Comparison of ENCODE assay signal across 9 cellular contexts in genomic region chr11:113876074-113876797, GRCh38. TPM values are rescaled to one million over a fixed set of nuclear protein-coding genes. Genes with fewer than 3 reads are reported as not detected.
DNase-seq lines count a peak whose midpoint lies in the region; ATAC-seq and TF ChIP-seq lines count a peak whose summit lies in the region.
"Had no signal": no experiment of that assay in that cellular context is flagged by ENCODE, and none has a peak within 500 bp of the region (broad histone marks: within the 10 kb centered on the region; RNA-seq: fewer than 3 reads in every experiment).

No MANE protein-coding gene starts in this region.

- H3K4me3 ChIP-seq in CD4-positive, alpha-beta memory T cell (ENCODE audit: low read length in 2 of 2): peak overlapping the region; percentile 42 to 71
- H3K4me3 ChIP-seq in MG63 (peak overlapping the region; percentile 69), ectodermal cell (ENCODE audit: insufficient read depth, low read depth, low read length) (peak overlapping the region; percentile 47), neural progenitor cell (peak overlapping the region; percentile 59)

- peaks cover 24% of the 10 kb centered on the region for H3K79me2 ChIP-seq in neural progenitor cell (ENCODE audit: low read depth)

- no peak overlapping the region for H3K9ac ChIP-seq in neural progenitor cell

- WGBS in ectodermal cell, 2 experiments: 88 to 89% methylated on average over 24 of the region's 24 CpGs

- POLR2A ChIA-PET in CD4-positive, alpha-beta memory T cell (lab: Charles Lee; ENCODE audit: partially characterized antibody): no interaction called here

- H3K36me3 ChIP-seq in CD4-positive, alpha-beta memory T cell (ENCODE audit: insufficient read depth, low read length): no peaks in the 10 kb centered on the region
- H3K36me3 ChIP-seq in MG63 (no peaks in the 10 kb centered on the region), ectodermal cell (ENCODE audit: control insufficient read depth, insufficient read depth, low read length) (no peaks in the 10 kb centered on the region), neural progenitor cell (no peaks in the 10 kb centered on the region)

- no peak for TF ChIP-seq CTCF in neural progenitor cell (IDR thresholded peaks at IDR 0.05)

- peak overlapping the region; percentile 93 for H3K4me2 ChIP-seq in neural progenitor cell

- in situ Hi-C loops in G401 (cut with HindIII; ENCODE audit: low sequenced_read_pairs): no loop called here

- peaks cover 0 to 3% (median 0%) of the 10 kb centered on the region in 8 donors for H3K9me3 Mint-ChIP-seq in CD4-positive, alpha-beta memory T cell
- peaks cover 11% of the 10 kb centered on the region for H3K9me3 Mint-ChIP-seq in neural progenitor cell

- no peaks in the 10 kb centered on the region for H3K27me3 Mint-ChIP-seq in CD4-positive, alpha-beta memory T cell
- H3K27me3 Mint-ChIP-seq in neural progenitor cell (ENCODE audit: insufficient read depth, low read depth): peaks cover 4% of the 10 kb centered on the region

- peaks cover 8% of the 10 kb centered on the region for H4K20me1 ChIP-seq in neural progenitor cell (ENCODE audit: low read depth)

- peak overlapping the region; percentile 98 to 100 (median 99) for H3K4me3 Mint-ChIP-seq in CD4-positive, alpha-beta memory T cell
- peak overlapping the region; percentile 98 for H3K4me3 Mint-ChIP-seq in neural progenitor cell

- peaks cover 0 to 7% of the 10 kb centered on the region in 2 donors for H3K36me3 Mint-ChIP-seq in CD4-positive, alpha-beta memory T cell
- peaks cover 8% of the 10 kb centered on the region for H3K36me3 Mint-ChIP-seq in neural progenitor cell

- no peaks in the 10 kb centered on the region for H3K9me3 ChIP-seq in CD4-positive, alpha-beta memory T cell (ENCODE audit: control insufficient read depth in 1 of 2, low read length in 2 of 2)
- H3K9me3 ChIP-seq in MG63 (no peaks in the 10 kb centered on the region), ectodermal cell (ENCODE audit: control insufficient read depth, low read length) (no peaks in the 10 kb centered on the region), neural progenitor cell (ENCODE audit: low read depth) (no peaks in the 10 kb centered on the region)

- H3K27ac ChIP-seq in CD4-positive, alpha-beta memory T cell (ENCODE audit: low read depth, low read length): peak overlapping the region; percentile 68
- H3K27ac ChIP-seq in ectodermal cell (ENCODE audit: insufficient read depth, low read depth, low read length, poor library complexity, severe bottlenecking) (peak overlapping the region; percentile 67), neural progenitor cell (peak overlapping the region; percentile 64)

- peaks cover 23 to 51% (median 37%) of the 10 kb centered on the region in 4 donors for H3K4me1 Mint-ChIP-seq in CD4-positive, alpha-beta memory T cell
- peaks cover 45% of the 10 kb centered on the region for H3K4me1 Mint-ChIP-seq in neural progenitor cell

- H3K27me3 ChIP-seq in CD4-positive, alpha-beta memory T cell (ENCODE audit: insufficient read depth, low read length): no peaks in the 10 kb centered on the region
- H3K27me3 ChIP-seq in MG63: no peaks in the 10 kb centered on the region
- H3K27me3 ChIP-seq in ectodermal cell (ENCODE audit: control insufficient read depth, insufficient read depth, low read length, poor library complexity, severe bottlenecking): peaks cover 14% of the 10 kb centered on the region
- peaks cover 24% of the 10 kb centered on the region for H3K27me3 ChIP-seq in neural progenitor cell

- no peak for DNase-seq in CD4-positive, alpha-beta memory T cell
- DNase-seq in MG63 (no peak), neural progenitor cell (ENCODE audit: low spot score) (no peak), G401 (ENCODE audit: low spot score) (no peak)

- peaks cover 24% of the 10 kb centered on the region for H3K4me1 ChIP-seq in CD4-positive, alpha-beta memory T cell (ENCODE audit: insufficient read depth, low read length)
- H3K4me1 ChIP-seq in ectodermal cell (ENCODE audit: control insufficient read depth, insufficient read depth, low read length): peaks cover 4% of the 10 kb centered on the region
- peaks cover 40% of the 10 kb centered on the region for H3K4me1 ChIP-seq in neural progenitor cell

- intact Hi-C loops in CD4-positive, alpha-beta memory T cell (cut with micrococcal nuclease): loop anchor here (5.0 kb wide), 3 partner anchors 104 to 564 kb away; partner anchors contain the start of genes REXO2, TTC12 and ZW10

- no peak for ATAC-seq in GM21825 (IDR thresholded peaks at IDR 0.05; ENCODE audit: unreplicated experiment)
- no peak for ATAC-seq in GM19351 (IDR thresholded peaks at IDR 0.05; ENCODE audit: unreplicated experiment)
- ATAC-seq in HG03469 (IDR thresholded peaks at IDR 0.05; ENCODE audit: unreplicated experiment): no peak

- CTCF ChIA-PET in CD4-positive, alpha-beta memory T cell (lab: Charles Lee; ENCODE audit: partially characterized antibody): no interaction called here

- H3F3A ChIP-seq in neural progenitor cell (ENCODE audit: low read depth): peaks cover 25% of the 10 kb centered on the region

- H2AFZ ChIP-seq in neural progenitor cell (replicated peaks): peak overlapping the region; percentile 97

- H3K27ac Mint-ChIP-seq in CD4-positive, alpha-beta memory T cell: peak overlapping the region; percentile 91 to 99 (median 98)
- H3K27ac Mint-ChIP-seq in neural progenitor cell: peak overlapping the region; percentile 100

RNA-seq across cellular contexts. Expression of gene USP28, which starts 0.9 kb away (rescaled TPM):
- 10 to 100 TPM; 17.2 to 17.3 TPM for total RNA-seq in CD4-positive, alpha-beta memory T cell
- polyA plus RNA-seq in CD4-positive, alpha-beta memory T cell: 10 to 100 TPM; 19.3 to 22.4 TPM
- 25.8 and 37.0 TPM in 2 replicates for total RNA-seq in MG63 (2014; rRNA removed; shearing (Covaris generic); ENCODE audit: low replicate concordance)
- polyA plus RNA-seq in ectodermal cell (2013, experiment 1 of 4): 24.3 TPM
- 22.0 TPM for polyA plus RNA-seq in ectodermal cell (2013, experiment 2 of 4)
- 15.3 TPM for polyA plus RNA-seq in ectodermal cell (2013, experiment 3 of 4)
- polyA plus RNA-seq in ectodermal cell (2013, experiment 4 of 4): 20.3 TPM
- total RNA-seq in neural progenitor cell (ENCODE audit: low replicate concordance): 14.2 and 15.1 TPM in 2 replicates
- total RNA-seq in G401 (2014; rRNA removed; shearing (Covaris generic)): 37.8 and 40.4 TPM in 2 replicates

RNA-seq across cellular contexts. Expression of gene HTR3B, which starts 28.4 kb away (rescaled TPM):
- not detected for total RNA-seq in CD4-positive, alpha-beta memory T cell
- not detected for polyA plus RNA-seq in CD4-positive, alpha-beta memory T cell
- total RNA-seq in MG63 (2014; rRNA removed; shearing (Covaris generic); ENCODE audit: low replicate concordance): not detected in 2 replicates
- polyA plus RNA-seq in ectodermal cell (2013, experiment 1 of 4): not detected
- not detected for polyA plus RNA-seq in ectodermal cell (2013, experiment 2 of 4)
- not detected for polyA plus RNA-seq in ectodermal cell (2013, experiment 3 of 4)
- not detected for polyA plus RNA-seq in ectodermal cell (2013, experiment 4 of 4)
- total RNA-seq in neural progenitor cell (ENCODE audit: low replicate concordance): not detected in 2 replicates
- total RNA-seq in G401 (2014; rRNA removed; shearing (Covaris generic)): not detected in 2 replicates
- total RNA-seq: HT1080 had no signal
